In the genomic region with DNA sequence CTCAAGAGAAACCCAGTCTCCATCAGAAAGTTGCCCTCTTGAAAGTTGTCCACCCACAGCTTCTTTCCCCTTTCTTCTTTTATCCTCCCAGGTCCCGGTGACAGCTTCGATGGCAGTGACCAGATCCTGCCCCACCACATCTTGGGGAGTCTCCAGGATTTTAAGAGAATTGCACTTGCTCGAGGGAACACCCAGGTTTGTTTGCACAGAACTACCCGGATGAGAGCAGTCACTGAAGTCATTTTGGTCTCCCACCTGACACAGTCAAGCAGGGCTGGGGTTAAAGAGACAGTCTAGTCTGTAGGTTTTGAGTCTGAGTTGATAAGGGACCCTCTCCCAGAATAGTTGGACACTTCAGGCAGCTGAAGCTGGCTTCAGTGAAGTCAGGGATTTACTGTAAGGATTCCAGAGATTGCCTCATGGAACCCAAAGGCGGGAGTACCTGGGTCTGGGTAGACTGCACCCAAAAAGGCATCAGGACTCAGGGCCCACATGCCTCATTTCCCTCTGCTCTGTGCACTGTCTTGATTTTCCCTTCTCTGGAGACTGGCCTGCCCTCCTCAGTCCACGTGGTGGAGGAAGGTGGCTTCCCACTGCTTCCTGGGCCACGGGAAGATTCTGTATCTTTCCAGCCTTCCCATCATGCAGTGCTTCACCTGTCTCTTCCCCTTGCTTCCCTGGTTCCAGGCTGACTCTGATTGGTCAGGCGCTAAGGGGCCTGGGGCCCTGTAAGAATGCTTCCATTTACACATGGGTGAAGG, we compare ENCODE assay signal across 34 cellular contexts. TPM values are rescaled to one million over a fixed set of nuclear protein-coding genes. Genes with fewer than 3 reads are reported as not detected.
A peak's percentile ranks its signal among the peaks of the same experiment; 100 is the strongest.
DNase-seq lines count a peak whose midpoint lies in the region; ATAC-seq, FAIRE-seq and TF ChIP-seq lines count a peak whose summit lies in the region.
"Had no signal": no experiment of that assay in that cellular context is flagged by ENCODE, and none has a peak within 500 bp of the region (broad histone marks: within the 10 kb centered on the region; RNA-seq: fewer than 3 reads in every experiment).

No MANE protein-coding gene starts in this region.

- no peak for ATAC-seq in GM18861 (IDR thresholded peaks at IDR 0.05; ENCODE audit: unreplicated experiment)
- ATAC-seq: activated CD4-positive, CD25-positive, alpha-beta regulatory T cell treated with anti-CD3 and anti-CD28 coated beads, Interleukin-2, amount 50 U/mL, for 24 hours; activated CD8-positive, alpha-beta T cell treated with anti-CD3 and anti-CD28 coated beads for 36 hours; psoas muscle had no signal

- no peak for DNase-seq in T-helper 2 cell treated with Interferon-gamma antibody and Interleukin-4, amounts not matched to agents 5 μg/mL and 100 μg/mL, for 36 hours (ENCODE audit: low spot score)
- DNase-seq in T-helper 2 cell = no peak
- no peak for DNase-seq in HTR-8/SVneo (ENCODE audit: insufficient read length, low spot score)
- DNase-seq in H1 (ENCODE audit: low read depth in 1 of 2, low spot score in 2 of 2) = no peak
- DNase-seq in osteoblast (ENCODE audit: insufficient read length, low spot score, missing footprints) = peak; percentile 23
- no peak for DNase-seq in retina
- DNase-seq in Ammon's horn (ENCODE audit: low spot score) = no peak
- DNase-seq: activated CD8-positive, alpha-beta memory T cell treated with anti-CD3 and anti-CD28 coated beads, Interleukin-2, amount 50 U/mL, for 48 hours; activated CD8-positive, alpha-beta T cell treated with anti-CD3 and anti-CD28 coated beads for 36 hours; activated naive CD4-positive, alpha-beta T cell treated with anti-CD3 and anti-CD28 coated beads for 36 hours; DMS79 treated with DMSO at 0.1 percent for 48 hours; esophagus squamous epithelium; foreskin melanocyte; GF-D8; GM23248; HFFc6; NCI-H2029 treated with DMSO at 0.1 percent for 48 hours; NCI-H526; PC-3; psoas muscle; SK-N-SH; stimulated activated CD4-positive, alpha-beta T cell treated with anti-CD3 and anti-CD28 coated beads, Interleukin-4, amount 100 ng/mL, for 1 hour; transverse colon had no signal

- no peak overlapping the region for H4K5ac ChIP-seq in H1 (ENCODE audit: insufficient read length, low read depth, low read length)

- TF ChIP-seq POLR2A in H1 (IDR thresholded peaks at IDR 0.05; ENCODE audit: control extremely low read depth in 1 of 2, low read depth in 2 of 2, low read length in 2 of 2) = no peak

- H3K27me3 ChIP-seq in H1 (replicated peaks in 1 of 4; ENCODE audit: control insufficient read depth in 3 of 4, extremely low read depth in 1 of 4, insufficient read depth in 3 of 4, low read length in 3 of 4) = no peaks in the 10 kb centered on the region; a peak in 1 of 7 replicates
- H3K27me3 ChIP-seq in osteoblast (ENCODE audit: insufficient read depth, low read length) = no peaks in the 10 kb centered on the region
- H3K27me3 ChIP-seq: dorsolateral prefrontal cortex, esophagus squamous epithelium, neutrophil, transverse colon had no signal

- no peak for TF ChIP-seq EP300 in H1 (IDR thresholded peaks at IDR 0.05; ENCODE audit: borderline replicate concordance in 1 of 2, low read depth in 2 of 2, low read length in 2 of 2)

- no peaks in the 10 kb centered on the region for H3K27me3 Mint-ChIP-seq in T-helper 2 cell treated with Interferon-gamma antibody and Interleukin-4, amounts not matched to agents 5 μg/mL and 100 μg/mL, for 36 hours (ENCODE audit: low read depth)
- H3K27me3 Mint-ChIP-seq: activated CD8-positive, alpha-beta T cell treated with anti-CD3 and anti-CD28 coated beads for 36 hours had no signal

- no peak for TF ChIP-seq RAD21 in H1 (IDR thresholded peaks at IDR 0.05 in 1 of 2, conservative IDR thresholded peaks at IDR 0.05 in 1 of 2; ENCODE audit: low read depth in 2 of 2, low read length in 2 of 2)

- no peaks in the 10 kb centered on the region for H3K23me2 ChIP-seq in H1 (ENCODE audit: low read depth, low read length)

- 0 out of 2 replicates have a peak overlapping the region, but pooled peaks have one; percentile 3 for H2AFZ ChIP-seq in H1 (ENCODE audit: low read length)
- no peak overlapping the region for H2AFZ ChIP-seq in osteoblast (ENCODE audit: low read length)
- H2AFZ ChIP-seq: GM23248 had no signal

- TF ChIP-seq CTCF in H1 (IDR thresholded peaks at IDR 0.05; ENCODE audit: control extremely low read depth in 1 of 3, insufficient read depth in 1 of 3, low read depth in 1 of 3, low read length in 3 of 3) (no peak), osteoblast (IDR thresholded peaks at IDR 0.05; ENCODE audit: extremely low read depth, low read depth, low read length) (no peak)

- H3K4me1 Mint-ChIP-seq in T-helper 2 cell treated with Interferon-gamma antibody and Interleukin-4, amounts not matched to agents 5 μg/mL and 100 μg/mL, for 36 hours (ENCODE audit: low read depth) = peaks cover 2% of the 10 kb centered on the region

- H3K56ac ChIP-seq in H1 (replicated peaks; ENCODE audit: insufficient read length, low read depth, low read length) = no peak overlapping the region

- no peaks in the 10 kb centered on the region for H3K79me1 ChIP-seq in H1 (ENCODE audit: low read depth, low read length)

- H3K27ac Mint-ChIP-seq in T-helper 2 cell treated with Interferon-gamma antibody and Interleukin-4, amounts not matched to agents 5 μg/mL and 100 μg/mL, for 36 hours = no peak overlapping the region
- H3K27ac Mint-ChIP-seq: activated CD8-positive, alpha-beta T cell treated with anti-CD3 and anti-CD28 coated beads for 36 hours; activated naive CD4-positive, alpha-beta T cell treated with anti-CD3 and anti-CD28 coated beads for 36 hours; activated T-helper 1 cell treated with anti-CD3 and anti-CD28 coated beads, Interleukin-12 subunit alpha, Interleukin-12 subunit beta, Interleukin-2, Interleukin-4 antibody, amounts not matched to agents 30 ng/mL and 10 ng/mL and 1 ng/mL, durations not matched to agents 14 hours and 24 hours and 36 hours; HFFc6 had no signal

- H2BK20ac ChIP-seq in H1 (ENCODE audit: low read length) = 0 out of 2 replicates have a peak overlapping the region, but pooled peaks have one; percentile 32

- H2BK120ac ChIP-seq in H1 (replicated peaks; ENCODE audit: low read depth, low read length) = no peak overlapping the region

- no peaks in the 10 kb centered on the region for H3K9me3 Mint-ChIP-seq in T-helper 2 cell treated with Interferon-gamma antibody and Interleukin-4, amounts not matched to agents 5 μg/mL and 100 μg/mL, for 36 hours
- H3K9me3 Mint-ChIP-seq: activated CD8-positive, alpha-beta T cell treated with anti-CD3 and anti-CD28 coated beads for 36 hours; activated naive CD4-positive, alpha-beta T cell treated with anti-CD3 and anti-CD28 coated beads for 36 hours; activated T-helper 1 cell treated with anti-CD3 and anti-CD28 coated beads, Interleukin-12 subunit alpha, Interleukin-12 subunit beta, Interleukin-2, Interleukin-4 antibody, amounts not matched to agents 30 ng/mL and 10 ng/mL and 1 ng/mL, durations not matched to agents 14 hours and 24 hours and 36 hours; HFFc6 had no signal

- H2AK5ac ChIP-seq in H1 (ENCODE audit: low read depth, low read length) = no peak overlapping the region

- no peak overlapping the region for H2BK15ac ChIP-seq in H1 (ENCODE audit: low read length)

- H3K9ac ChIP-seq in H1 (replicated peaks in 1 of 4; ENCODE audit: extremely low read depth in 1 of 4, low read depth in 3 of 4, low read length in 3 of 4) = no peak overlapping the region; a peak in 1 of 7 replicates
- H3K9ac ChIP-seq: GM23248, SK-N-SH had no signal

- H3K36me3 ChIP-seq in H1 (ENCODE audit: control insufficient read depth in 2 of 4, insufficient read depth in 4 of 4, low read length in 3 of 4) (no peaks in the 10 kb centered on the region), osteoblast (ENCODE audit: insufficient read depth, low read length) (no peaks in the 10 kb centered on the region)
- H3K36me3 ChIP-seq: esophagus squamous epithelium, neutrophil, transverse colon had no signal

- H3K4me1 ChIP-seq in H1 (replicated peaks in 1 of 4; ENCODE audit: control insufficient read depth in 3 of 4, insufficient read depth in 4 of 4, low read length in 3 of 4) = peaks cover 0 to 2% (median 0%) of the 10 kb centered on the region in 4 experiments; a peak in 2 of 7 replicates
- H3K4me1 ChIP-seq in osteoblast (ENCODE audit: insufficient read depth, low read length) = peaks cover 14% of the 10 kb centered on the region
- H3K4me1 ChIP-seq: psoas muscle had no signal

- H3K27ac ChIP-seq in H1 (ENCODE audit: low read depth, low read length) (no peak overlapping the region), osteoblast (ENCODE audit: low read depth, low read length) (no peak overlapping the region)
- H3K27ac ChIP-seq: 22Rv1, C4-2B, esophagus squamous epithelium, GM23248, neutrophil, psoas muscle had no signal

- peak overlapping the region; percentile 72 for H4K91ac ChIP-seq in H1 (replicated peaks; ENCODE audit: insufficient read length, low read length)

- no peaks in the 10 kb centered on the region for H3K9me3 ChIP-seq in H1 (ENCODE audit: insufficient read depth in 2 of 2, low read depth in 1 of 2, low read length in 1 of 2)
- no peaks in the 10 kb centered on the region for H3K9me3 ChIP-seq in osteoblast (ENCODE audit: low read depth, low read length)
- H3K9me3 ChIP-seq: esophagus squamous epithelium, neutrophil, psoas muscle, SK-N-SH, transverse colon had no signal

- no peak overlapping the region for H3K4ac ChIP-seq in H1 (replicated peaks; ENCODE audit: insufficient read length, low read depth, low read length)

- peak overlapping the region; percentile 42 for H3K4me3 Mint-ChIP-seq in T-helper 2 cell treated with Interferon-gamma antibody and Interleukin-4, amounts not matched to agents 5 μg/mL and 100 μg/mL, for 36 hours
- H3K4me3 Mint-ChIP-seq: activated CD8-positive, alpha-beta T cell treated with anti-CD3 and anti-CD28 coated beads for 36 hours; activated naive CD4-positive, alpha-beta T cell treated with anti-CD3 and anti-CD28 coated beads for 36 hours; activated T-helper 1 cell treated with anti-CD3 and anti-CD28 coated beads, Interleukin-12 subunit alpha, Interleukin-12 subunit beta, Interleukin-2, Interleukin-4 antibody, amounts not matched to agents 30 ng/mL and 10 ng/mL and 1 ng/mL, durations not matched to agents 14 hours and 24 hours and 36 hours; HFFc6 had no signal

- H3K4me3 ChIP-seq in H1 (ENCODE audit: extremely low read depth in 1 of 4, insufficient read depth in 2 of 4, low read depth in 3 of 4, low read length in 4 of 4) = no peak overlapping the region
- no peak overlapping the region for H3K4me3 ChIP-seq in osteoblast (ENCODE audit: insufficient read depth, low read length)
- H3K4me3 ChIP-seq: dorsolateral prefrontal cortex, esophagus squamous epithelium, GM23248, psoas muscle, transverse colon had no signal

- H3K23ac ChIP-seq in H1 (ENCODE audit: insufficient read length) = no peak overlapping the region

- H3K18ac ChIP-seq in H1 (ENCODE audit: extremely low read depth, low read length) = no peak overlapping the region

- POLR2A ChIA-PET in H1 (lab: Charles Lee; ENCODE audit: partially characterized antibody) = interaction anchor here (0.7 to 1.0 kb wide), 2 partner anchors 10 kb away, joined by 3 to 4 read pairs; no protein-coding TSS in a partner anchor

- H2BK12ac ChIP-seq in H1 (ENCODE audit: low read depth, low read length) = no peak overlapping the region

- CTCF ChIA-PET in H1 (lab: Charles Lee; ENCODE audit: partially characterized antibody) = interaction anchor here (0.9 to 2.8 kb wide), 6 partner anchors 10 to 35 kb away, joined by 3 to 12 read pairs (median 6); a partner anchor contains a TSS

- H3K14ac ChIP-seq in H1 (ENCODE audit: insufficient read length) = no peak overlapping the region

- no peaks in the 10 kb centered on the region for H4K20me1 ChIP-seq in H1 (replicated peaks in 1 of 2; ENCODE audit: control insufficient read depth in 1 of 2, insufficient read depth in 2 of 2, low read length in 2 of 2)
- no peaks in the 10 kb centered on the region for H4K20me1 ChIP-seq in osteoblast (ENCODE audit: insufficient read depth, low read length)

- no peak overlapping the region for H4K8ac ChIP-seq in H1 (ENCODE audit: extremely low read depth, insufficient read depth, low read length)

- H2BK5ac ChIP-seq in H1 (ENCODE audit: low read depth, low read length) = no peak overlapping the region

- FAIRE-seq in HTR-8/SVneo (lab: Jason Lieb, UNC) = peak; percentile 48
- no peak for FAIRE-seq in H1 (lab: Jason Lieb, UNC)
- FAIRE-seq: endometrium had no signal

- H3K79me2 ChIP-seq in H1 (ENCODE audit: control insufficient read depth in 1 of 2, insufficient read depth in 2 of 2, low read length in 2 of 2) (no peaks in the 10 kb centered on the region), osteoblast (ENCODE audit: insufficient read depth, low read length) (no peaks in the 10 kb centered on the region)

- peaks cover 1% of the 10 kb centered on the region for H3K36me3 Mint-ChIP-seq in T-helper 2 cell treated with Interferon-gamma antibody and Interleukin-4, amounts not matched to agents 5 μg/mL and 100 μg/mL, for 36 hours (ENCODE audit: low read depth)

- no peak overlapping the region for H3K4me2 ChIP-seq in H1 (ENCODE audit: insufficient read depth in 1 of 2, low read depth in 2 of 2, low read length in 2 of 2)
- H3K4me2 ChIP-seq in osteoblast (ENCODE audit: insufficient read depth, low read length) = no peak overlapping the region
- H3K4me2 ChIP-seq: SK-N-SH had no signal

- 82% methylated on average over 8 of the region's 8 CpGs; no CpG with 5 or more reads in 1 of the 2 experiments for WGBS in H1 (ENCODE audit: extremely low coverage in 1 of 2, insufficient coverage in 1 of 2, insufficient read length in 1 of 2, insufficient replicate concordance in 2 of 2, low coverage in 1 of 2, low lambda C conversion rate in 2 of 2, missing lambda C conversion rate in 1 of 2), 2 experiments

RNA-seq across cellular contexts. Expression of a gene that starts 9.4 kb away (rescaled TPM):
- total RNA-seq in H1 (2021; fragmentation: NEBNext Ultra II Directional; extraction: Animal tissue kit (Norgen Biotek cat#: 25700)) = 1.7 and 3.3 TPM in 2 replicates
- 0.89 and 1.2 TPM in 2 replicates for polyA plus RNA-seq in H1 (2011; rRNA removed)
- polyA plus RNA-seq in H1 (2011; cell fraction: cytosol; rRNA removed) = 2.8 TPM
- 9.0 TPM for polyA plus RNA-seq in H1 (2011; cell fraction: nucleus; rRNA removed)
- polyA plus RNA-seq in H1 (2012, experiment 1 of 2) = 0.88 to 2.6 TPM (median 2.1 TPM) in 4 replicates
- 1.0 TPM for polyA plus RNA-seq in H1 (2012, experiment 2 of 2)
- 0.85 TPM for polyA plus RNA-seq in H1 (2013, experiment 1 of 2)
- polyA plus RNA-seq in H1 (2013, experiment 2 of 2) = 0.68 TPM
- polyA minus RNA-seq in H1 (2011; rRNA and poly(A)+ RNA removed) = 2.2 and 2.6 TPM in 2 replicates
- polyA minus RNA-seq in H1 (2011; cell fraction: cytosol; rRNA and poly(A)+ RNA removed) = 2.4 TPM
- 6.1 TPM for polyA minus RNA-seq in H1 (2011; cell fraction: nucleus; rRNA and poly(A)+ RNA removed)
- total RNA-seq in osteoblast = 0.36 and 0.88 TPM in 2 replicates

RNA-seq across cellular contexts. Expression of a gene that starts 14.9 kb away (rescaled TPM):
- 5.8 and 7.9 TPM in 2 replicates for total RNA-seq in H1 (2021; fragmentation: NEBNext Ultra II Directional; extraction: Animal tissue kit (Norgen Biotek cat#: 25700))
- polyA plus RNA-seq in H1 (2011; rRNA removed) = 6.7 and 8.1 TPM in 2 replicates
- 4.7 TPM for polyA plus RNA-seq in H1 (2011; cell fraction: cytosol; rRNA removed)
- polyA plus RNA-seq in H1 (2011; cell fraction: nucleus; rRNA removed) = 9.8 TPM
- polyA plus RNA-seq in H1 (2012, experiment 1 of 2) = 4.6 to 8.1 TPM (median 4.8 TPM) in 4 replicates
- polyA plus RNA-seq in H1 (2012, experiment 2 of 2) = 18.3 TPM
- 4.9 TPM for polyA plus RNA-seq in H1 (2013, experiment 1 of 2)
- 5.5 TPM for polyA plus RNA-seq in H1 (2013, experiment 2 of 2)
- 3.8 and 4.1 TPM in 2 replicates for polyA minus RNA-seq in H1 (2011; rRNA and poly(A)+ RNA removed)
- 5.2 TPM for polyA minus RNA-seq in H1 (2011; cell fraction: cytosol; rRNA and poly(A)+ RNA removed)
- 11.3 TPM for polyA minus RNA-seq in H1 (2011; cell fraction: nucleus; rRNA and poly(A)+ RNA removed)
- not detected in 2 replicates for total RNA-seq in osteoblast
- total RNA-seq: activated CD8-positive, alpha-beta T cell treated with anti-CD3 and anti-CD28 coated beads for 36 hours; activated naive CD4-positive, alpha-beta T cell treated with anti-CD3 and anti-CD28 coated beads for 36 hours; activated T-helper 1 cell treated with anti-CD3 and anti-CD28 coated beads, Interleukin-12 subunit alpha, Interleukin-12 subunit beta, Interleukin-2, Interleukin-4 antibody, amounts not matched to agents 30 ng/mL and 10 ng/mL and 1 ng/mL, durations not matched to agents 14 hours and 24 hours and 36 hours; chondrocyte; GM23248; myocyte had no signal
- polyA plus RNA-seq: GM23248 had no signal

RNA-seq across cellular contexts. Expression of a gene that starts 29.3 kb away (rescaled TPM):
- total RNA-seq in H1 (2021; fragmentation: NEBNext Ultra II Directional; extraction: Animal tissue kit (Norgen Biotek cat#: 25700)) = 16.2 and 16.7 TPM in 2 replicates
- 17.5 and 23.2 TPM in 2 replicates for polyA plus RNA-seq in H1 (2011; rRNA removed)
- 18.3 TPM for polyA plus RNA-seq in H1 (2011; cell fraction: cytosol; rRNA removed)
- polyA plus RNA-seq in H1 (2011; cell fraction: nucleus; rRNA removed) = 124 TPM
- 10.5 to 22.8 TPM (median 22.0 TPM) in 4 replicates for polyA plus RNA-seq in H1 (2012, experiment 1 of 2)
- 15.5 TPM for polyA plus RNA-seq in H1 (2012, experiment 2 of 2)
- polyA plus RNA-seq in H1 (2013, experiment 1 of 2) = 16.1 TPM
- polyA plus RNA-seq in H1 (2013, experiment 2 of 2) = 14.2 TPM
- 9.0 and 10.5 TPM in 2 replicates for polyA minus RNA-seq in H1 (2011; rRNA and poly(A)+ RNA removed)
- polyA minus RNA-seq in H1 (2011; cell fraction: cytosol; rRNA and poly(A)+ RNA removed) = 10.6 TPM
- polyA minus RNA-seq in H1 (2011; cell fraction: nucleus; rRNA and poly(A)+ RNA removed) = 32.9 TPM
- total RNA-seq in osteoblast = 126 and 142 TPM in 2 replicates

RNA-seq across cellular contexts. Expression of a gene that starts 39.0 kb away (rescaled TPM):
- 31.3 and 33.5 TPM in 2 replicates for total RNA-seq in H1 (2021; fragmentation: NEBNext Ultra II Directional; extraction: Animal tissue kit (Norgen Biotek cat#: 25700))
- 17.9 and 21.9 TPM in 2 replicates for polyA plus RNA-seq in H1 (2011; rRNA removed)
- polyA plus RNA-seq in H1 (2011; cell fraction: cytosol; rRNA removed) = 27.8 TPM
- polyA plus RNA-seq in H1 (2011; cell fraction: nucleus; rRNA removed) = 69.5 TPM
- polyA plus RNA-seq in H1 (2012, experiment 1 of 2) = 19.7 to 31.1 TPM (median 26.9 TPM) in 4 replicates
- polyA plus RNA-seq in H1 (2012, experiment 2 of 2) = 14.4 TPM
- polyA plus RNA-seq in H1 (2013, experiment 1 of 2) = 16.6 TPM
- polyA plus RNA-seq in H1 (2013, experiment 2 of 2) = 14.4 TPM
- polyA minus RNA-seq in H1 (2011; rRNA and poly(A)+ RNA removed) = 18.8 and 19.6 TPM in 2 replicates
- 22.9 TPM for polyA minus RNA-seq in H1 (2011; cell fraction: cytosol; rRNA and poly(A)+ RNA removed)
- 41.0 TPM for polyA minus RNA-seq in H1 (2011; cell fraction: nucleus; rRNA and poly(A)+ RNA removed)
- total RNA-seq in osteoblast = 23.9 and 26.5 TPM in 2 replicates

RNA-seq across cellular contexts. Expression of a gene that starts 42.8 kb away (rescaled TPM):
- 4.8 and 4.9 TPM in 2 replicates for total RNA-seq in H1 (2021; fragmentation: NEBNext Ultra II Directional; extraction: Animal tissue kit (Norgen Biotek cat#: 25700))
- polyA plus RNA-seq in H1 (2011; rRNA removed) = 2.9 and 4.8 TPM in 2 replicates
- polyA plus RNA-seq in H1 (2011; cell fraction: cytosol; rRNA removed) = 3.4 TPM
- 10.8 TPM for polyA plus RNA-seq in H1 (2011; cell fraction: nucleus; rRNA removed)
- polyA plus RNA-seq in H1 (2012, experiment 1 of 2) = 4.0 to 4.7 TPM (median 4.5 TPM) in 4 replicates
- 4.1 TPM for polyA plus RNA-seq in H1 (2012, experiment 2 of 2)
- 2.5 TPM for polyA plus RNA-seq in H1 (2013, experiment 1 of 2)
- 2.6 TPM for polyA plus RNA-seq in H1 (2013, experiment 2 of 2)
- 5.9 and 6.1 TPM in 2 replicates for polyA minus RNA-seq in H1 (2011; rRNA and poly(A)+ RNA removed)
- polyA minus RNA-seq in H1 (2011; cell fraction: cytosol; rRNA and poly(A)+ RNA removed) = 3.8 TPM
- polyA minus RNA-seq in H1 (2011; cell fraction: nucleus; rRNA and poly(A)+ RNA removed) = 7.7 TPM
- under 0.01 TPM in 2 replicates for total RNA-seq in osteoblast
- total RNA-seq: T-helper 1 cell treated with Interleukin-12 subunit alpha and Interleukin-12 subunit beta and Interleukin-4 antibody, amounts not matched to agents 30 ng/mL and 1 ng/mL, for 36 hours had no signal
